ENCODE assay signal across 6 cellular contexts in genomic region chr4:932713-933070, GRCh38. TPM values are rescaled to one million over a fixed set of nuclear protein-coding genes. Genes with fewer than 3 reads are reported as not detected.
DNase-seq lines count a peak whose midpoint lies in the region; TF ChIP-seq lines count a peak whose summit lies in the region.

No MANE protein-coding gene starts in this region.

- H3K27ac ChIP-seq in stomach: peak overlapping the region; percentile 95 to 99 (median 98)

- H3K9me3 ChIP-seq in stomach: no peaks in the 10 kb centered on the region

- no peaks in the 10 kb centered on the region for H3K9me3 Mint-ChIP-seq in Calu3 (ENCODE audit: low read depth, unreplicated experiment)

- peaks cover 28% of the 10 kb centered on the region for H3K36me3 Mint-ChIP-seq in Calu3 (ENCODE audit: insufficient read depth, unreplicated experiment)

- TF ChIP-seq CTCF in Calu3 (IDR thresholded peaks at IDR 0.05; ENCODE audit: unreplicated experiment) (no peak), NB4 (IDR thresholded peaks at IDR 0.05; ENCODE audit: low read depth, low read length) (peak; percentile 21), fibroblast of pulmonary artery (IDR thresholded peaks at IDR 0.05; ENCODE audit: low read length, missing control alignments) (peak; percentile 18), stomach (IDR thresholded peaks at IDR 0.05) (no peak)

- peak overlapping the region; percentile 78 for H3K27ac Mint-ChIP-seq in Calu3 (ENCODE audit: unreplicated experiment)

- H3K4me3 ChIP-seq in NB4 (ENCODE audit: low read depth, low read length) (peak overlapping the region; percentile 95), fibroblast of pulmonary artery (replicated peaks; ENCODE audit: low read depth, low read length) (peak overlapping the region; percentile 98), stomach (peak overlapping the region; percentile 92 to 98 (median 92))

- peaks cover 0 to 3% (median 0%) of the 10 kb centered on the region in 4 donors for H3K36me3 ChIP-seq in stomach

- H3K4me3 Mint-ChIP-seq in Calu3 (ENCODE audit: low read depth, unreplicated experiment): peak overlapping the region; percentile 84

- TF ChIP-seq EP300 in stomach (IDR thresholded peaks at IDR 0.05): no peak

- intact Hi-C loops in Calu3 (cut with micrococcal nuclease; ENCODE audit: unreplicated experiment) (no loop called here), stomach (cut with DNase I; ENCODE audit: low total_unique reads) (no loop called here)

- H3K4me1 Mint-ChIP-seq in Calu3 (ENCODE audit: low read depth, unreplicated experiment): peaks cover 9% of the 10 kb centered on the region

- H3K4me1 ChIP-seq in stomach: peaks cover 41 to 55% (median 52%) of the 10 kb centered on the region in 4 donors

- H3K27me3 Mint-ChIP-seq in Calu3 (ENCODE audit: unreplicated experiment): no peaks in the 10 kb centered on the region

- WGBS in stomach, 5 donors: 2 to 4% (median 2%) methylated on average over 11 of the region's 11 CpGs

- CTCF ChIA-PET in Calu3 (lab: Charles Lee): interaction anchor here (1.0 kb wide), 1 partner anchor 55 kb away, joined by 5 read pairs; the partner anchor contains the start of gene IDUA

- TSS peak; percentile 87 for BruUV-seq in Calu3 (replicated peaks; lab: Mats Ljungman, UMichigan)

- no peaks in the 10 kb centered on the region for H3K27me3 ChIP-seq in stomach

- peak; percentile 11 for DNase-seq in Calu3
- DNase-seq in NB4 (ENCODE audit: low read depth): no peak
- no peak for DNase-seq in fibroblast of pulmonary artery (ENCODE audit: low read depth)
- DNase-seq in stomach: no peak
- DNase-seq in NCI-H2227 (lab: John Stamatoyannopoulos, UW; ENCODE audit: unreplicated experiment): no peak
- DNase-seq in NOMO-1 treated with DMSO at 0.1 percent for 48 hours (lab: John Stamatoyannopoulos, UW; ENCODE audit: unreplicated experiment): no peak

- TF ChIP-seq POLR2A in NB4 (IDR thresholded peaks at IDR 0.05; ENCODE audit: extremely low read depth, insufficient read length): no peak
- TF ChIP-seq POLR2A in stomach (IDR thresholded peaks at IDR 0.05): no peak

RNA-seq across cellular contexts. Expression of gene TMEM175, which starts 0.4 kb away (rescaled TPM):
- total RNA-seq in Calu3 (2022): 18.8 and 24.2 TPM in 2 replicates
- 10 to 100 TPM in 4 of 5 donors, 1 to 10 TPM in 1; 7.3 to 82.8 (median 20.1) TPM for total RNA-seq in stomach
- 10 to 100 TPM; 16.6 to 39.4 (median 18.9) TPM for polyA plus RNA-seq in stomach

RNA-seq across cellular contexts. Expression of gene GAK, which starts 0.6 kb away (rescaled TPM):
- 91.3 and 94.1 TPM in 2 replicates for total RNA-seq in Calu3 (2022)
- total RNA-seq in stomach: 100 to 1,000 TPM in 4 of 5 donors, 10 to 100 TPM in 1; 71.8 to 503 (median 194) TPM
- 100 to 1,000 TPM; 128 to 149 (median 133) TPM for polyA plus RNA-seq in stomach

RNA-seq across cellular contexts. Expression of gene DGKQ, which starts 40.7 kb away (rescaled TPM):
- total RNA-seq in Calu3 (2022) (8.8 and 11.8 TPM in 2 replicates), stomach (100 to 1,000 TPM in 1 of 5 donors, 10 to 100 TPM in 1, 1 to 10 TPM in 3; 5.8 to 176 (median 8.8) TPM)
- polyA plus RNA-seq in stomach: 1 to 10 TPM; 3.8 to 6.6 (median 5.4) TPM

RNA-seq across cellular contexts. Expression of gene IDUA, which starts 54.2 kb away (rescaled TPM):
- total RNA-seq in Calu3 (2022): 36.9 and 38.8 TPM in 2 replicates
- 100 to 1,000 TPM in 1 of 5 donors, 10 to 100 TPM in 3, 1 to 10 TPM in 1; 8.8 to 278 (median 92.4) TPM for total RNA-seq in stomach
- polyA plus RNA-seq in stomach: 10 to 100 TPM; 10.8 to 21.9 (median 15.4) TPM

Comparison
In these comparisons a context has a peak if more than half of its experiments do, and no peak if none do; other contexts are left out.
1. CTCF ChIP-seq: peak in NB4 (single experiment) and fibroblast of pulmonary artery (single experiment); none in Calu3 (single experiment) and stomach (0 of 7).
2. Peak in every context shown above with its lines, with median percentiles within 50 percentile points of each other: H3K4me3 ChIP-seq.